In the genomic region with DNA sequence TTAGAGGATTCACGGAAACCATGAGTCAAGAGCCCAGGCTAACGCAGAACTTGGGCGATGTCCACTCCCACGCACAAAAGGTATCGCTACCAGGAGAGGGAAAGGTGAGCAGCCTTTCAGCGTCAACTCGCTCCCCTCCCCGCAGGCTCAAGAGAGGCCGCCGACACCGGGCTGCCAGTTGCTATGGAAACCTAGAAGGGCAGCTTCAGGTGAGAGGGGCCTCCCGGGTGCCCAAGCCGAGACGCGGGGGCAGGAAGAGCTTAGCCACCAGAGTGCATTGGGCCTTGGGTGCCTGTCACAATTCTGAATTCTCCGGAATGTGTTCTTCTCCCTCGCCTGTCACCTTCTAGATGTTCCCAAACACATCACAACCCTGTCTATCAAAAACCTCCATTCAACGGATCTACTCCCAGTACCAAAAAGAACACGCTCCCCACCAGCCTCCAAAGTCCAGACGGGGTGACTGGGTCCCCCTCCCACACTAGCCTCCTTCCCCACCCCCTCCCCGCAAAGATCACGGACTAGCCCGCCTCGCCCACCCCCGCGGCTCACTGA, we compare ENCODE assay signal across 7 cellular contexts. TPM values are rescaled to one million over a fixed set of nuclear protein-coding genes. Genes with fewer than 3 reads are reported as not detected.
DNase-seq lines count a peak whose midpoint lies in the region; ATAC-seq and TF ChIP-seq lines count a peak whose summit lies in the region.

No MANE protein-coding gene starts in this region.

- H3K27me3 Mint-ChIP-seq in activated naive CD8-positive, alpha-beta T cell treated with anti-CD3 and anti-CD28 coated beads, Interleukin-2, amount 10 ng/mL, durations not matched to agents 7 days and 5 days = no peaks in the 10 kb centered on the region

- peaks cover 13% of the 10 kb centered on the region for H3K36me3 Mint-ChIP-seq in activated naive CD8-positive, alpha-beta T cell treated with anti-CD3 and anti-CD28 coated beads, Interleukin-2, amount 10 ng/mL, durations not matched to agents 7 days and 5 days

- peaks cover 39% of the 10 kb centered on the region for H3K36me3 ChIP-seq in RWPE2 (ENCODE audit: low read depth)

- H3K9me3 Mint-ChIP-seq in activated naive CD8-positive, alpha-beta T cell treated with anti-CD3 and anti-CD28 coated beads, Interleukin-2, amount 10 ng/mL, durations not matched to agents 7 days and 5 days = peaks cover 1% of the 10 kb centered on the region

- H3K4me1 Mint-ChIP-seq in activated naive CD8-positive, alpha-beta T cell treated with anti-CD3 and anti-CD28 coated beads, Interleukin-2, amount 10 ng/mL, durations not matched to agents 7 days and 5 days = peaks cover 36% of the 10 kb centered on the region

- ATAC-seq in GM18868 (IDR thresholded peaks at IDR 0.05; ENCODE audit: unreplicated experiment) (peak; percentile 30), HG03439 (IDR thresholded peaks at IDR 0.05; ENCODE audit: unreplicated experiment) (peak; percentile 32), RWPE2 (ENCODE audit: low read depth) (peak; percentile 35)
- peak; percentile 7 for ATAC-seq in activated naive CD8-positive, alpha-beta T cell treated with anti-CD3 and anti-CD28 coated beads, Interleukin-2, amount 10 ng/mL, durations not matched to agents 7 days and 5 days (ENCODE audit: low read depth)

- H3K27ac Mint-ChIP-seq in activated naive CD8-positive, alpha-beta T cell treated with anti-CD3 and anti-CD28 coated beads, Interleukin-2, amount 10 ng/mL, durations not matched to agents 7 days and 5 days = peak overlapping the region; percentile 83

- peaks cover 4% of the 10 kb centered on the region for H3K4me1 ChIP-seq in RWPE2 (ENCODE audit: insufficient read depth, poor library complexity, severe bottlenecking)

- peak overlapping the region; percentile 90 for H3K4me3 ChIP-seq in RWPE2 (ENCODE audit: severe bottlenecking)
- H3K4me3 ChIP-seq in skeletal muscle cell (ENCODE audit: low read depth, low read length) = peak overlapping the region; percentile 76

- DNase-seq in RWPE2 (ENCODE audit: low spot score) (peak; percentile 64), hypothalamus (lab: John Stamatoyannopoulos, UW) (peak in 30 of 51 donors; percentile 1 to 73 (median 24)), skeletal muscle cell (ENCODE audit: low read depth) (no peak), amniotic stem cell (lab: John Stamatoyannopoulos, UW) (no peak)
- peak; percentile 57 for DNase-seq in activated naive CD8-positive, alpha-beta T cell treated with anti-CD3 and anti-CD28 coated beads, Interleukin-2, amount 10 ng/mL, durations not matched to agents 7 days and 5 days

- H3K9me3 ChIP-seq in RWPE2 (ENCODE audit: severe bottlenecking) = no peaks in the 10 kb centered on the region

- TF ChIP-seq CTCF in RWPE2 (IDR thresholded peaks at IDR 0.05; ENCODE audit: poor library complexity, severe bottlenecking) = no peak

- H3K4me3 Mint-ChIP-seq in activated naive CD8-positive, alpha-beta T cell treated with anti-CD3 and anti-CD28 coated beads, Interleukin-2, amount 10 ng/mL, durations not matched to agents 7 days and 5 days = peak overlapping the region; percentile 96

- POLR2A ChIA-PET in activated naive CD8-positive, alpha-beta T cell treated with anti-CD3 and anti-CD28 coated beads, Interleukin-2, amount 10 ng/mL, durations not matched to agents 7 days and 5 days (lab: Charles Lee) = interaction anchor here (1.1 to 3.1 kb wide), 11 partner anchors 11 to 179 kb away, joined by 3 to 32 read pairs (median 4); a partner anchor contains a TSS

- H3K27ac ChIP-seq in RWPE2 (ENCODE audit: poor library complexity, severe bottlenecking) = peak overlapping the region; percentile 58

- H3K27me3 ChIP-seq in RWPE2 (ENCODE audit: insufficient read depth, poor library complexity, severe bottlenecking) = no peaks in the 10 kb centered on the region

RNA-seq across cellular contexts. Expression of a gene that starts 0.7 kb away (rescaled TPM):
- total RNA-seq in activated naive CD8-positive, alpha-beta T cell treated with anti-CD3 and anti-CD28 coated beads, Interleukin-2, amount 10 ng/mL, durations not matched to agents 7 days and 5 days = 10 to 100 TPM; 73.8 to 80.6 TPM

RNA-seq across cellular contexts. Expression of a gene that starts 39.5 kb away (rescaled TPM):
- 10 to 100 TPM; 31.0 to 34.6 TPM for total RNA-seq in activated naive CD8-positive, alpha-beta T cell treated with anti-CD3 and anti-CD28 coated beads, Interleukin-2, amount 10 ng/mL, durations not matched to agents 7 days and 5 days

RNA-seq across cellular contexts. Expression of a gene that starts 40.2 kb away (rescaled TPM):
- total RNA-seq in activated naive CD8-positive, alpha-beta T cell treated with anti-CD3 and anti-CD28 coated beads, Interleukin-2, amount 10 ng/mL, durations not matched to agents 7 days and 5 days = 10 to 100 TPM; 29.3 to 32.3 TPM

RNA-seq across cellular contexts. Expression of a gene that starts 42.9 kb away (rescaled TPM):
- under 1 TPM in 1 of 2 experiments, not detected in 1; 0.11 TPM for total RNA-seq in activated naive CD8-positive, alpha-beta T cell treated with anti-CD3 and anti-CD28 coated beads, Interleukin-2, amount 10 ng/mL, durations not matched to agents 7 days and 5 days

Comparison
In these comparisons a context has a peak if more than half of its experiments do, and no peak if none do; other contexts are left out.
1. DNase-seq: peak in RWPE2 (single experiment), activated naive CD8-positive, alpha-beta T cell treated with anti-CD3 and anti-CD28 coated beads, Interleukin-2, amount 10 ng/mL, durations not matched to agents 7 days and 5 days (single experiment) and hypothalamus (30 of 51); none in skeletal muscle cell (single experiment) and amniotic stem cell (single experiment).
2. Peak in every context shown above with its lines, with median percentiles within 50 percentile points of each other: ATAC-seq.